8 cellular contexts compared by ENCODE assay signal in genomic region chr19:345320-345879, GRCh38. TPM values are rescaled to one million over a fixed set of nuclear protein-coding genes. Genes with fewer than 3 reads are reported as not detected.
A peak's percentile ranks its signal among the peaks of the same experiment; 100 is the strongest.
DNase-seq lines count a peak whose midpoint lies in the region; ATAC-seq and TF ChIP-seq lines count a peak whose summit lies in the region.

No MANE protein-coding gene starts in this region.

- H3K9ac ChIP-seq in IMR-90 (ENCODE audit: low read depth, low read length): no peak overlapping the region
- no peak overlapping the region for H3K9ac ChIP-seq in muscle layer of colon (ENCODE audit: low read length)

- H2AFZ ChIP-seq in IMR-90 (replicated peaks; ENCODE audit: low read length, poor library complexity): peak overlapping the region; percentile 90

- TF ChIP-seq POLR2A in IMR-90 (IDR thresholded peaks at IDR 0.05; ENCODE audit: low read depth, low read length) (no peak), breast epithelium (IDR thresholded peaks at IDR 0.05) (no peak)

- H4K5ac ChIP-seq in IMR-90 (ENCODE audit: low read depth, low read length): peak overlapping the region; percentile 31; the same call in 1 of the 2 replicates

- TF ChIP-seq RAD21 in IMR-90 (IDR thresholded peaks at IDR 0.05; ENCODE audit: low read length): no peak

- BruUV-seq in A673 (replicated peaks; lab: Mats Ljungman, UMichigan) (no TSS peak), IMR-90 (replicated peaks; lab: Mats Ljungman, UMichigan) (no TSS peak)

- H3K4me2 ChIP-seq in IMR-90 (ENCODE audit: low read depth, low read length): no peak overlapping the region

- peak overlapping the region; percentile 83 for H3K4me3 ChIP-seq in A673 (ENCODE audit: low read depth, low read length, poor library complexity, severe bottlenecking)
- no peak overlapping the region for H3K4me3 ChIP-seq in IMR-90 (ENCODE audit: insufficient read depth, low read depth, low read length)
- H3K4me3 ChIP-seq in breast epithelium: peak overlapping the region in 2 of 3 donors; percentile 88 to 98
- peak overlapping the region; percentile 56 to 73 for H3K4me3 ChIP-seq in muscle layer of colon (ENCODE audit: low read depth in 1 of 2, low read length in 2 of 2)

- H4K20me1 ChIP-seq in IMR-90 (ENCODE audit: insufficient read depth, low read length): peaks cover 33% of the 10 kb centered on the region

- no peak overlapping the region; the same call in 1 of the 2 replicates for H3K4ac ChIP-seq in IMR-90 (ENCODE audit: low read depth, low read length)

- DNase-seq in A673 (ENCODE audit: low spot score): no peak
- no peak for DNase-seq in IMR-90
- no peak for DNase-seq in breast epithelium (ENCODE audit: low spot score in 2 of 2)
- DNase-seq in hypothalamus (lab: John Stamatoyannopoulos, UW): no peak
- no peak for DNase-seq in middle frontal gyrus (ENCODE audit: extremely low spot score, low spot score)
- DNase-seq in NCI-H1694 (lab: John Stamatoyannopoulos, UW): no peak
- DNase-seq in GM03348 (ENCODE audit: low spot score): no peak

- H2AK5ac ChIP-seq in IMR-90 (ENCODE audit: low read depth, low read length): no peak overlapping the region

- in situ Hi-C loops in IMR-90 (cut with MboI; ENCODE audit: low sequenced_read_pairs): no loop called here

- TF ChIP-seq CTCF in A673 (conservative IDR thresholded peaks at IDR 0.05; ENCODE audit: low read depth, low read length) (no peak), IMR-90 (conservative IDR thresholded peaks at IDR 0.05; ENCODE audit: low read depth, low read length) (no peak), breast epithelium (IDR thresholded peaks at IDR 0.05) (no peak)

- no peak overlapping the region for H3K23ac ChIP-seq in IMR-90 (ENCODE audit: low read depth, low read length)

- H3K27me3 ChIP-seq in A673 (replicated peaks; ENCODE audit: insufficient read depth, low read depth, low read length, poor library complexity) (no peaks in the 10 kb centered on the region), IMR-90 (ENCODE audit: control insufficient read depth, insufficient read depth, low read length) (no peaks in the 10 kb centered on the region), breast epithelium (no peaks in the 10 kb centered on the region), muscle layer of colon (ENCODE audit: control insufficient read depth in 1 of 2, insufficient read depth in 2 of 2, low read length in 2 of 2) (no peaks in the 10 kb centered on the region)

- no peak overlapping the region for H3K18ac ChIP-seq in IMR-90 (ENCODE audit: low read depth, low read length)

- POLR2A ChIA-PET in A673 (lab: Charles Lee; ENCODE audit: low non-redundant PET): no interaction called here
- POLR2A ChIA-PET in IMR-90 (lab: Charles Lee; ENCODE audit: unreplicated experiment): interaction anchor here (0.6 kb wide), 1 partner anchor 56 kb away, joined by 3 read pairs; no protein-coding TSS in a partner anchor

- H2BK5ac ChIP-seq in IMR-90 (ENCODE audit: low read depth, low read length, poor library complexity, severe bottlenecking): no peak overlapping the region

- CTCF ChIA-PET in A673 (lab: Charles Lee) (no interaction called here), IMR-90 (lab: Yijun Ruan, JAX) (no interaction called here)

- H3K4me1 ChIP-seq in A673 (ENCODE audit: insufficient read depth, low read length, poor library complexity, severe bottlenecking) (peaks cover 26% of the 10 kb centered on the region), IMR-90 (ENCODE audit: control insufficient read depth, insufficient read depth, low read length) (peaks cover 16% of the 10 kb centered on the region), breast epithelium (peaks cover 7 to 11% of the 10 kb centered on the region in 2 donors), muscle layer of colon (ENCODE audit: insufficient read depth, low read length) (peaks cover 29% of the 10 kb centered on the region)

- no peak overlapping the region for H2BK15ac ChIP-seq in IMR-90 (ENCODE audit: low read depth, low read length)

- no peak overlapping the region for H3K14ac ChIP-seq in IMR-90 (replicated peaks; ENCODE audit: low read depth, low read length)

- dilution Hi-C loops in IMR-90 (cut with HindIII; ENCODE audit: low sequenced_read_pairs, unreplicated experiment): no loop called here

- H3K36me3 ChIP-seq in A673 (ENCODE audit: insufficient read depth, low read length, poor library complexity, severe bottlenecking): no peaks in the 10 kb centered on the region
- peaks cover 5% of the 10 kb centered on the region; the same call in 1 of the 2 replicates for H3K36me3 ChIP-seq in IMR-90 (ENCODE audit: control insufficient read depth, insufficient read depth, low read length)
- no peaks in the 10 kb centered on the region for H3K36me3 ChIP-seq in breast epithelium
- H3K36me3 ChIP-seq in muscle layer of colon (ENCODE audit: insufficient read depth, low read length): no peaks in the 10 kb centered on the region

- no peak overlapping the region for H4K91ac ChIP-seq in IMR-90 (ENCODE audit: insufficient read depth, low read depth, low read length)

- peak overlapping the region; percentile 67 to 93; a peak in 3 of 4 replicates for H4K8ac ChIP-seq in IMR-90 (ENCODE audit: low read depth in 2 of 2, low read length in 2 of 2)

- 81% methylated on average over 10 of the region's 23 CpGs; no CpG with 5 or more reads in 1 of the 2 experiments for WGBS in IMR-90 (ENCODE audit: extremely low coverage in 2 of 2, insufficient read length in 1 of 2), 2 experiments

- H3K56ac ChIP-seq in IMR-90 (ENCODE audit: extremely low read depth, insufficient read depth, low read length): no peak overlapping the region

- H3K79me1 ChIP-seq in IMR-90 (ENCODE audit: low read depth in 1 of 2, low read length in 2 of 2): peaks cover 12 to 34% of the 10 kb centered on the region in 2 experiments; a peak in 3 of 4 replicates

- H2BK20ac ChIP-seq in IMR-90 (ENCODE audit: low read depth, low read length): no peak overlapping the region

- H3K9me1 ChIP-seq in IMR-90 (ENCODE audit: insufficient read depth, low read length): peaks cover 20% of the 10 kb centered on the region

- ATAC-seq in IMR-90 (ENCODE audit: low read depth): no peak

- intact Hi-C loops in A673 (cut with micrococcal nuclease; ENCODE audit: unreplicated experiment): no loop called here
- intact Hi-C loops in IMR-90 (cut with micrococcal nuclease): loop anchor here (10.0 kb wide), 1 partner anchor 139 kb away; no protein-coding TSS in a partner anchor
- intact Hi-C loops in breast epithelium (cut with DNase I; ENCODE audit: low total_unique reads): no loop called here

- no peaks in the 10 kb centered on the region for H3K9me3 ChIP-seq in A673 (ENCODE audit: low read depth, low read length, poor library complexity, severe bottlenecking)
- no peaks in the 10 kb centered on the region for H3K9me3 ChIP-seq in IMR-90 (ENCODE audit: control insufficient read depth, insufficient read depth, low read length)
- no peaks in the 10 kb centered on the region for H3K9me3 ChIP-seq in breast epithelium
- H3K9me3 ChIP-seq in muscle layer of colon (ENCODE audit: low read length): no peaks in the 10 kb centered on the region

- peak overlapping the region; percentile 1 for H2AK9ac ChIP-seq in IMR-90 (replicated peaks; ENCODE audit: low read depth, low read length, poor library complexity)

- H2BK120ac ChIP-seq in IMR-90 (ENCODE audit: low read depth, low read length): no peak overlapping the region

- H3K27ac ChIP-seq in A673 (ENCODE audit: low read depth, low read length, poor library complexity, severe bottlenecking) (no peak overlapping the region), IMR-90 (ENCODE audit: insufficient read depth, low read length) (no peak overlapping the region), breast epithelium (no peak overlapping the region), muscle layer of colon (ENCODE audit: low read depth, low read length) (no peak overlapping the region)

TF ChIP-seq in IMR-90, 13 proteins besides CTCF, POLR2A, EP300 and RAD21:
- TF ChIP-seq MAFK (IDR thresholded peaks at IDR 0.05; ENCODE audit: low read depth, low read length): no peak
- no peak for TF ChIP-seq FOS (IDR thresholded peaks at IDR 0.05; ENCODE audit: low read depth, low read length)
- no peak for TF ChIP-seq USF2 (IDR thresholded peaks at IDR 0.05; ENCODE audit: low read depth, low read length)
- TF ChIP-seq NFE2L2 (IDR thresholded peaks at IDR 0.05; ENCODE audit: low read depth, low read length): no peak
- no peak for TF ChIP-seq RFX5 (IDR thresholded peaks at IDR 0.05; ENCODE audit: low read depth, low read length)
- no peak for TF ChIP-seq ELK1 (IDR thresholded peaks at IDR 0.05; ENCODE audit: borderline replicate concordance, low read depth, low read length)
- TF ChIP-seq MXI1 (IDR thresholded peaks at IDR 0.05; ENCODE audit: borderline replicate concordance, low read depth, low read length): no peak
- TF ChIP-seq BHLHE40 (IDR thresholded peaks at IDR 0.05; ENCODE audit: low read depth, low read length): no peak

RNA-seq across cellular contexts. Expression of gene MIER2, which starts 0.8 kb away (rescaled TPM):
- total RNA-seq in A673 (2021): 44.1 and 47.8 TPM in 2 replicates
- 11.4 and 28.0 TPM in 2 replicates for total RNA-seq in IMR-90 (2012; rRNA removed)
- polyA plus RNA-seq in IMR-90 (2012; rRNA removed): 28.4 and 32.3 TPM in 2 replicates
- polyA plus RNA-seq in IMR-90 (2012; cell fraction: cytosol; rRNA removed): 12.3 and 27.2 TPM in 2 replicates
- polyA plus RNA-seq in IMR-90 (2012; cell fraction: nucleus; rRNA removed; ENCODE audit: low replicate concordance): 42.8 and 96.1 TPM in 2 replicates
- 10 to 100 TPM in 2 of 3 donors, 1 to 10 TPM in 1; 5.4 to 17.0 (median 12.8) TPM for total RNA-seq in breast epithelium

RNA-seq across cellular contexts. Expression of gene PLPP2, which starts 54.2 kb away (rescaled TPM):
- total RNA-seq in A673 (2021) (2.6 and 3.1 TPM in 2 replicates), IMR-90 (2012; rRNA removed) (2.3 and 2.8 TPM in 2 replicates), breast epithelium (100 to 1,000 TPM in 2 of 3 donors, under 1 TPM in 1; 0.48 to 166 (median 120) TPM)
- polyA plus RNA-seq in IMR-90 (2012; rRNA removed): 4.0 and 4.2 TPM in 2 replicates
- 7.1 and 9.3 TPM in 2 replicates for polyA plus RNA-seq in IMR-90 (2012; cell fraction: cytosol; rRNA removed)
- 6.3 and 9.7 TPM in 2 replicates for polyA plus RNA-seq in IMR-90 (2012; cell fraction: nucleus; rRNA removed; ENCODE audit: low replicate concordance)
